ENCODE assay signal across 8 cellular contexts in the genomic region with DNA sequence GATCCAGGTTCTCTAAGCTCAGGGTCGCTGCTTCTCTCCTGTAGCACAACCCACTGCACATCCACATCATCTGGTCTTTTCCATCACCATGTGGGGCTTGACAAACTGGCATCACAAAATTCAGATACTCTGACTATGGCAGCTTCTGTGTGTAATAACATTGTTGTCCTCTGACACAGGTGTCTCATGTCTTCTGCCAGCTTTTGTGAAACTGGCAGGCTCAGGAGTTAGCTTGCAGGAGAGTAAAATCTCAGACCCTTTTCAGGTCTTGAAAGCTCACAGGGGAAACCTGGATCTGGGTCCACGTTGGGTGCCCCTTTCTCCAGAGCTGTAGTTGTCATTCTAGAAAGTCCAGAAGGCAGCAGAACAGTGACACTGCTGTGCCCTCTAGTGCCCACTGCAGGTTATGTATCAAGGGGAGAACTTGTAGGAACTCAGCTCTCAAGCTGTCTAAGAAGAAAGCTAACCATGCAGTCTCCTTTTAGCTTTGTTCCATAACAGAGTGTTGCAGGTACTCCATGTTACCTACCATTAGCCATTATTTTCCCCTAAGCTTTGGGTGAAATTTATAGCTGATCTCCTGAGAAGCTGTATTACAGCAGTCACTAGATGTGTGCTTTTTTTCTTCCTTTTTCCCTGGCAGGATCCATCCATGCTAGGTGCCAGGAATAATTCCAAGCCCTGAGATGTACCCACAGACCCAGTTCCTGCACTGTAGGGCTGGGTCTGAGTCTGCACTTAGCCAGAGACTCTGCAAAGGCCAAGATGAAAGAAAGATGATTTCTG.
DNase-seq lines count a peak whose midpoint lies in the region; ATAC-seq and TF ChIP-seq lines count a peak whose summit lies in the region.

No MANE protein-coding gene starts in this region.

- peak; percentile 49 for TF ChIP-seq CTCF in GM10248 (IDR thresholded peaks at IDR 0.05; ENCODE audit: control extremely low read depth, extremely low read depth, low read depth, missing control alignments)

- CTCF ChIA-PET in GM10248 (lab: Yijun Ruan, JAX) = interaction anchor here (0.6 to 1.9 kb wide), 12 partner anchors 10 to 866 kb away, joined by 3 to 7 read pairs (median 3); no protein-coding TSS in a partner anchor

- H3K27ac Mint-ChIP-seq in naive thymus-derived CD8-positive, alpha-beta T cell = no peak overlapping the region

- no peak overlapping the region for H3K4me3 Mint-ChIP-seq in naive thymus-derived CD8-positive, alpha-beta T cell

- POLR2A ChIA-PET in GM10248 (lab: Yijun Ruan, JAX) = no interaction called here
- POLR2A ChIA-PET in naive thymus-derived CD8-positive, alpha-beta T cell (lab: Charles Lee) = no interaction called here

- intact Hi-C loops in left colon (cut with DNase I, micrococcal nuclease) = no loop called here

- H3K27me3 Mint-ChIP-seq in naive thymus-derived CD8-positive, alpha-beta T cell = no peaks in the 10 kb centered on the region

- DNase-seq in GM10248 (ENCODE audit: extremely low spot score) (no peak), SK-N-DZ (ENCODE audit: low spot score) (peak; percentile 48), left colon (peak in 1 of 2 donors; percentile 18), occipital lobe (lab: John Stamatoyannopoulos, UW) (no peak)
- no peak for DNase-seq in naive thymus-derived CD8-positive, alpha-beta T cell
- DNase-seq in stimulated activated naive CD4-positive, alpha-beta T cell treated with Interleukin-2 at 50 U/mL for 16 hours (lab: John Stamatoyannopoulos, UW) = no peak

- peaks cover 16 to 92% (median 40%) of the 10 kb centered on the region in 9 donors for H3K9me3 Mint-ChIP-seq in naive thymus-derived CD8-positive, alpha-beta T cell

- ATAC-seq in HG02981 (IDR thresholded peaks at IDR 0.05; ENCODE audit: unreplicated experiment) (peak; percentile 68), left colon (peak; percentile 75), GM19328 (IDR thresholded peaks at IDR 0.05; ENCODE audit: unreplicated experiment) (no peak)
- ATAC-seq in naive thymus-derived CD8-positive, alpha-beta T cell = no peak

- H3K36me3 Mint-ChIP-seq in naive thymus-derived CD8-positive, alpha-beta T cell = peaks cover 0 to 35% (median 12%) of the 10 kb centered on the region in 3 donors

- no peaks in the 10 kb centered on the region for H3K4me1 Mint-ChIP-seq in naive thymus-derived CD8-positive, alpha-beta T cell

Comparison
In these comparisons a context has a peak if more than half of its experiments do, and no peak if none do; other contexts are left out.
1. ATAC-seq: peak in HG02981 (single experiment) and left colon (single experiment); none in GM19328 (single experiment) and naive thymus-derived CD8-positive, alpha-beta T cell (0 of 2).